Comparison of ENCODE assay signal across 1 cellular context in genomic region chr10:63634488-63635090, GRCh38.
TF ChIP-seq lines count a peak whose summit lies in the region.

No MANE protein-coding gene starts in this region.

TF ChIP-seq in H1, 55 proteins besides CTCF, POLR2A, EP300 and RAD21:
- TF ChIP-seq KDM4A (IDR thresholded peaks at IDR 0.05; ENCODE audit: low read depth, low read length, severe bottlenecking), result no peak
- TF ChIP-seq MAX (IDR thresholded peaks at IDR 0.05), result no peak
- no peak for TF ChIP-seq MAFK (IDR thresholded peaks at IDR 0.05; ENCODE audit: low read depth, low read length)
- TF ChIP-seq GTF2F1 (IDR thresholded peaks at IDR 0.05; ENCODE audit: borderline replicate concordance, low read depth, low read length), result no peak
- TF ChIP-seq TAF1 (IDR thresholded peaks at IDR 0.05; ENCODE audit: low read depth, low read length), result no peak
- no peak for TF ChIP-seq KDM1A (IDR thresholded peaks at IDR 0.05; ENCODE audit: borderline replicate concordance, low read length)
- TF ChIP-seq SP1 (IDR thresholded peaks at IDR 0.05; ENCODE audit: low read depth, low read length), result no peak
- no peak for TF ChIP-seq BRCA1 (IDR thresholded peaks at IDR 0.05; ENCODE audit: low read depth, low read length)
- TF ChIP-seq TEAD4 (IDR thresholded peaks at IDR 0.05; ENCODE audit: low read depth, low read length), result no peak
- no peak for TF ChIP-seq EZH2 (IDR thresholded peaks at IDR 0.05; ENCODE audit: low read depth, low read length, severe bottlenecking)
